Comparison of ENCODE assay signal across 32 cellular contexts in the genomic region with DNA sequence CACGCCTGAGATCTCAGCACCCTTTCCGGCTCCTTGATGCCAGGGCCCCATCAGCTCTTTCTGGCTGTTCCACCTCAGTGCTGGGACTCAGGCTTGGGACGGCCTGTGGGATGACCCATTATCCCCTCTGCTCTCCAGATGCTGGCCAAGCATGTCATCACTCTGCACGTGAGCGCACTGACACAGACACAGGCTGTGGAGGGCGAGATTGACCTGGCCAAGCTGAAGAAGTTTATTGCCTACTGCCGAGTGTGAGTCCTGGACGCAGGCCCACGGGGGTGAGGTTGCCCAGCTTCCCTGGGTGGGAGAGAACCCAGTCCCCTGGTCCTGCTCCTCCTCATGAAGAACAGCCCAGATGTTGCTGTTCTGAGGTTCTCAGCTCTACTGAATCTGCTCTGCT.
"Had no signal": no experiment of that assay in that cellular context is flagged by ENCODE, and none has a peak within 500 bp of the region (broad histone marks: within the 10 kb centered on the region; RNA-seq: fewer than 3 reads in every experiment).

No MANE protein-coding gene starts in this region.

- H3K36me3 ChIP-seq: ovary had no signal

- H3K4me1 Mint-ChIP-seq: central memory CD8-positive, alpha-beta T cell had no signal

- DNase-seq: activated CD4-positive, alpha-beta memory T cell treated with anti-CD3 and anti-CD28 coated beads for 36 hours; activated CD4-positive, alpha-beta T cell treated with anti-CD3 and anti-CD28 coated beads for 48 hours; activated naive CD4-positive, alpha-beta T cell; activated T-cell treated with anti-CD3 and anti-CD28 coated beads, Interleukin-2, amount 50 U/mL, for 72 hours; anterior cingulate cortex; dermis blood vessel endothelial cell; effector CD4-positive, alpha-beta T cell; gastrocnemius medialis; glutamatergic neuron; left ventricle myocardium inferior; mucosa of descending colon; ovary; retina; sigmoid colon; small intestine; stimulated activated CD4-positive, alpha-beta T cell treated with anti-CD3 and anti-CD28 coated beads, Interleukin-4, amount 100 ng/mL, for 4 hours; stimulated activated CD8-positive, alpha-beta memory T cell treated with anti-CD3 and anti-CD28 coated beads, Interleukin-4, amount 100 ng/mL, for 48 hours; stomach; T-helper 1 cell; thyroid gland; upper lobe of left lung had no signal

- ATAC-seq: activated T-cell treated with anti-CD3 and anti-CD28 coated beads, Interleukin-2, amount 50 U/mL, for 72 hours; gastrocnemius medialis; mucosa of descending colon; natural killer cell treated with Interleukin-12 subunit alpha and Interleukin-12 subunit beta and Interleukin-15 and Interleukin-18, amount 100 ng/mL, for 72 hours; stimulated activated memory B cell treated with anti-CD40 and anti-IgM and Interleukin-4, amounts not matched to agents 10 μg/mL and 1 μg/mL and 100 μg/mL, for 72 hours had no signal

- H3K27me3 ChIP-seq: gastrocnemius medialis, ovary, sigmoid colon, stomach, thyroid gland, upper lobe of left lung, vagina had no signal

- H3K4me1 ChIP-seq: gastrocnemius medialis, left ventricle myocardium inferior, sigmoid colon, stomach, thyroid gland, upper lobe of left lung, vagina had no signal

- H3K9me3 ChIP-seq: gastrocnemius medialis, left ventricle myocardium inferior, mucosa of descending colon, ovary, sigmoid colon, stomach, thyroid gland, upper lobe of left lung, vagina had no signal

- H3K4me3 ChIP-seq: gastrocnemius medialis, left ventricle myocardium inferior, lung, mucosa of descending colon, ovary, sigmoid colon, stomach, thyroid gland, upper lobe of left lung, vagina had no signal

- H3K27me3 Mint-ChIP-seq: activated CD4-positive, alpha-beta memory T cell treated with anti-CD3 and anti-CD28 coated beads for 36 hours; activated naive CD8-positive, alpha-beta T cell; central memory CD8-positive, alpha-beta T cell; natural killer cell treated with Interleukin-12 subunit alpha and Interleukin-12 subunit beta and Interleukin-15 and Interleukin-18, amount 100 ng/mL, for 72 hours; progenitor cell of endocrine pancreas; stimulated activated memory B cell treated with anti-CD40 and anti-IgM and Interleukin-4, amounts not matched to agents 10 μg/mL and 1 μg/mL and 100 μg/mL, for 72 hours had no signal

- H3K27ac Mint-ChIP-seq: activated CD4-positive, alpha-beta memory T cell treated with anti-CD3 and anti-CD28 coated beads for 36 hours; activated naive CD8-positive, alpha-beta T cell; activated T-cell treated with anti-CD3 and anti-CD28 coated beads, Interleukin-2, amount 50 U/mL, for 72 hours; natural killer cell treated with Interleukin-12 subunit alpha and Interleukin-12 subunit beta and Interleukin-15 and Interleukin-18, amount 100 ng/mL, for 72 hours; progenitor cell of endocrine pancreas had no signal

- H3K9me3 Mint-ChIP-seq: activated CD4-positive, alpha-beta memory T cell treated with anti-CD3 and anti-CD28 coated beads for 36 hours; activated T-cell treated with anti-CD3 and anti-CD28 coated beads, Interleukin-2, amount 50 U/mL, for 72 hours; central memory CD8-positive, alpha-beta T cell; natural killer cell treated with Interleukin-12 subunit alpha and Interleukin-12 subunit beta and Interleukin-15 and Interleukin-18, amount 100 ng/mL, for 72 hours; stimulated activated memory B cell treated with anti-CD40 and anti-IgM and Interleukin-4, amounts not matched to agents 10 μg/mL and 1 μg/mL and 100 μg/mL, for 72 hours had no signal

- H3K27ac ChIP-seq: gastrocnemius medialis, left ventricle myocardium inferior, ovary, sigmoid colon, stomach, thyroid gland, upper lobe of left lung, vagina, VCaP had no signal

- H3K4me3 Mint-ChIP-seq: activated CD4-positive, alpha-beta memory T cell treated with anti-CD3 and anti-CD28 coated beads for 36 hours; activated naive CD8-positive, alpha-beta T cell; activated T-cell treated with anti-CD3 and anti-CD28 coated beads, Interleukin-2, amount 50 U/mL, for 72 hours; central memory CD8-positive, alpha-beta T cell; natural killer cell treated with Interleukin-12 subunit alpha and Interleukin-12 subunit beta and Interleukin-15 and Interleukin-18, amount 100 ng/mL, for 72 hours; stimulated activated memory B cell treated with anti-CD40 and anti-IgM and Interleukin-4, amounts not matched to agents 10 μg/mL and 1 μg/mL and 100 μg/mL, for 72 hours had no signal

- FAIRE-seq: bronchial epithelial cell, colon, islet of Langerhans, small intestine had no signal
